Comparison of ENCODE assay signal across 36 cellular contexts in the genomic region with DNA sequence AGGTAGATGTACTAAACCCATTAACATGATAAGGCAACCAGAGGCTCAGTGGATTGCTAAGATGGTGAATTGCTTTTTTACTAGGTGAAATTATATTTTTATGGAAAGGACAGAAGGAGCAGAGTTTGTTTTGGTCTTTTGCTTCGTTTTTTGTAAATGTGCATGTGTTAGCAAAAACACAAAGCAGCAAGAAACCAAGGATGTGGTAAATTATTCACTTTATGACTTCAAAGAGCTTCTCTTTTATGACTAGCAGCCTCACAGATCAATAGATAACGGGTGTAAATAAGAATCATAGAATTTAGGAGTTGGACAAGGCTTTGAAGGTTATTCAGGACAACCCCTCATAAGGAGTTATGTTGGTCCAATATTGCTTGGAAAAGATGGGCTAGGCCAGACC.
DNase-seq lines count a peak whose midpoint lies in the region; ATAC-seq, FAIRE-seq and TF ChIP-seq lines count a peak whose summit lies in the region.
"Had no signal": no experiment of that assay in that cellular context is flagged by ENCODE, and none has a peak within 500 bp of the region (broad histone marks: within the 10 kb centered on the region; RNA-seq: fewer than 3 reads in every experiment).

No MANE protein-coding gene starts in this region.

- no peak for ATAC-seq in HepG2
- ATAC-seq in right lobe of liver = no peak
- peak; percentile 62; the same call in 1 of the 3 replicates for ATAC-seq in DND-41 (ENCODE audit: insufficient read depth, low read depth)
- no peak for ATAC-seq in GM23338
- ATAC-seq in esophagus mucosa = no peak
- ATAC-seq in HG03571 (IDR thresholded peaks at IDR 0.05; ENCODE audit: unreplicated experiment) = no peak
- ATAC-seq: A549; CD8-positive, alpha-beta T cell had no signal

- no peak for TF ChIP-seq RAD21 in HepG2 (CRISPR knock-in tag; IDR thresholded peaks at IDR 0.05)

- TF ChIP-seq POLR2A in HepG2 (IDR thresholded peaks at IDR 0.05; ENCODE audit: insufficient read depth in 1 of 2, low read depth in 2 of 2, low read length in 2 of 2) (no peak), right lobe of liver (IDR thresholded peaks at IDR 0.05) (no peak)

- POLR2A ChIA-PET in HepG2 (lab: Yijun Ruan, JAX) = no interaction called here

- no peak overlapping the region for H3K27ac Mint-ChIP-seq in GM23338
- H3K27ac Mint-ChIP-seq: B cell; CD14-positive monocyte; CD4-positive, alpha-beta memory T cell; CD4-positive, alpha-beta T cell; CD4-positive, CD25-positive, alpha-beta regulatory T cell; CD8-positive, alpha-beta memory T cell; CD8-positive, alpha-beta T cell had no signal

- FAIRE-seq in HepG2 (lab: Jason Lieb, UNC) = no peak
- FAIRE-seq: A204.1, A549, D721Med had no signal

- H2AFZ ChIP-seq in HepG2 (ENCODE audit: low read length) = no peak overlapping the region
- H2AFZ ChIP-seq in DND-41 (ENCODE audit: low read depth, low read length) = no peak overlapping the region
- 0 out of 2 replicates have a peak overlapping the region, but pooled peaks have one; percentile 25 for H2AFZ ChIP-seq in GM23338

- H3K4me2 ChIP-seq in HepG2 (ENCODE audit: low read depth, low read length) = no peak overlapping the region
- no peak overlapping the region for H3K4me2 ChIP-seq in DND-41 (ENCODE audit: insufficient read depth, low read length)
- H3K4me2 ChIP-seq in GM23338 = no peak overlapping the region
- H3K4me2 ChIP-seq: A549; BLaER1; BLaER1 treated with 17β-estradiol and CSF1 and Interleukin-3, amounts not matched to agents 10 nM and 100 nM had no signal

- H3K9me3 Mint-ChIP-seq in GM23338 = no peaks in the 10 kb centered on the region

- TF ChIP-seq EP300 in HepG2 (IDR thresholded peaks at IDR 0.05; ENCODE audit: low read depth in 2 of 2, low read length in 2 of 2) (no peak), HepG2 (CRISPR knock-in tag; IDR thresholded peaks at IDR 0.05; ENCODE audit: borderline replicate concordance) (no peak)

- H3K4me1 Mint-ChIP-seq in GM23338 = no peaks in the 10 kb centered on the region
- H3K4me1 Mint-ChIP-seq: B cell; CD14-positive monocyte; CD4-positive, alpha-beta memory T cell; CD4-positive, CD25-positive, alpha-beta regulatory T cell; CD8-positive, alpha-beta memory T cell had no signal

- peaks cover 2% of the 10 kb centered on the region for H3K27me3 Mint-ChIP-seq in GM23338 (ENCODE audit: insufficient read depth, low read depth, poor library complexity)
- H3K27me3 Mint-ChIP-seq: B cell; CD4-positive, alpha-beta memory T cell; CD4-positive, alpha-beta T cell; CD4-positive, CD25-positive, alpha-beta regulatory T cell; CD8-positive, alpha-beta memory T cell had no signal

- intact Hi-C loops in HepG2 (cut with micrococcal nuclease; ENCODE audit: unreplicated experiment) = no loop called here
- intact Hi-C loops in right lobe of liver (cut with DNase I) = no loop called here
- intact Hi-C loops in posterior vena cava (cut with DNase I) = no loop called here

- no peaks in the 10 kb centered on the region for H3K79me2 ChIP-seq in HepG2 (ENCODE audit: insufficient read depth, low read length)
- no peaks in the 10 kb centered on the region for H3K79me2 ChIP-seq in DND-41 (ENCODE audit: insufficient read depth, low read length)
- H3K79me2 ChIP-seq in GM23338 (replicated peaks; ENCODE audit: insufficient read depth) = no peaks in the 10 kb centered on the region

- H3K27me3 ChIP-seq in HepG2 (ENCODE audit: control insufficient read depth in 1 of 2, insufficient read depth in 2 of 2, low read length in 2 of 2) = no peaks in the 10 kb centered on the region
- H3K27me3 ChIP-seq in right lobe of liver = no peaks in the 10 kb centered on the region
- no peaks in the 10 kb centered on the region for H3K27me3 ChIP-seq in DND-41 (ENCODE audit: insufficient read depth, low read length, poor library complexity)
- H3K27me3 ChIP-seq in GM23338 (ENCODE audit: insufficient read depth) = no peaks in the 10 kb centered on the region
- H3K27me3 ChIP-seq: BE2C; BLaER1; BLaER1 treated with 17β-estradiol and CSF1 and Interleukin-3, amounts not matched to agents 10 nM and 100 nM had no signal

- H3K9ac ChIP-seq in HepG2 (ENCODE audit: insufficient read depth, low read depth, low read length) (no peak overlapping the region), DND-41 (ENCODE audit: low read depth, low read length) (no peak overlapping the region)
- H3K9ac ChIP-seq: BLaER1; BLaER1 treated with 17β-estradiol and CSF1 and Interleukin-3, amounts not matched to agents 10 nM and 100 nM had no signal

- H3K4me1 ChIP-seq in HepG2 (ENCODE audit: insufficient read depth, low read length) (no peaks in the 10 kb centered on the region), right lobe of liver (no peaks in the 10 kb centered on the region), DND-41 (ENCODE audit: insufficient read depth, low read length) (peaks cover 5% of the 10 kb centered on the region; the same call in 1 of the 2 replicates), GM23338 (ENCODE audit: insufficient read depth) (no peaks in the 10 kb centered on the region)
- H3K4me1 ChIP-seq: A549; BE2C; BLaER1; BLaER1 treated with 17β-estradiol and CSF1 and Interleukin-3, amounts not matched to agents 10 nM and 100 nM had no signal

- no peak overlapping the region for H3K4me3 ChIP-seq in HepG2 (replicated peaks in 1 of 3; ENCODE audit: insufficient read depth in 1 of 3, low read depth in 2 of 3, low read length in 3 of 3)
- H3K4me3 ChIP-seq in right lobe of liver = no peak overlapping the region
- no peak overlapping the region for H3K4me3 ChIP-seq in DND-41 (ENCODE audit: low read depth in 1 of 2, low read length in 2 of 2)
- no peak overlapping the region for H3K4me3 ChIP-seq in GM23338
- H3K4me3 ChIP-seq in Jurkat, Clone E6-1 (ENCODE audit: low read length) = no peak overlapping the region
- H3K4me3 ChIP-seq: A549; BLaER1; BLaER1 treated with 17β-estradiol and CSF1 and Interleukin-3, amounts not matched to agents 10 nM and 100 nM had no signal

- no peaks in the 10 kb centered on the region for H3F3A ChIP-seq in GM23338 (replicated peaks; ENCODE audit: low read depth)

- H3K27ac ChIP-seq in HepG2 (ENCODE audit: extremely low read length, insufficient read depth, low read length) (no peak overlapping the region), right lobe of liver (no peak overlapping the region), DND-41 (ENCODE audit: low read length) (no peak overlapping the region), GM23338 (ENCODE audit: low read depth) (no peak overlapping the region)
- H3K27ac ChIP-seq: 22Rv1; A549; BLaER1; BLaER1 treated with 17β-estradiol and CSF1 and Interleukin-3, amounts not matched to agents 10 nM and 100 nM; C4-2B had no signal

- no peak for TF ChIP-seq CTCF in HepG2 (CRISPR knock-in tag; IDR thresholded peaks at IDR 0.05)
- TF ChIP-seq CTCF in right lobe of liver (IDR thresholded peaks at IDR 0.05) = no peak
- no peak for TF ChIP-seq CTCF in DND-41 (IDR thresholded peaks at IDR 0.05; ENCODE audit: borderline replicate concordance, extremely low read depth, low read length, poor library complexity, severe bottlenecking)
- TF ChIP-seq CTCF in GM23338 (conservative IDR thresholded peaks at IDR 0.05; ENCODE audit: low read depth in 2 of 2) = no peak

- H3K9me2 ChIP-seq in GM23338 (ENCODE audit: insufficient read depth) = peaks cover 2% of the 10 kb centered on the region; the same call in 1 of the 2 replicates

- DNase-seq in HepG2 (ENCODE audit: low spot score) (no peak), right lobe of liver (no peak), DND-41 (no peak), GM23338 (ENCODE audit: low spot score) (no peak), posterior vena cava (ENCODE audit: low spot score) (no peak)
- peak; percentile 28 for DNase-seq in Jurkat, Clone E6-1 (ENCODE audit: low read depth, low spot score)
- DNase-seq: 8988T; ACHN; AML-193; BE2C; C1 segment of cervical spinal cord; Calu3; CD4-positive, alpha-beta memory T cell; CD4-positive, alpha-beta T cell; CD4-positive, CD25-positive, alpha-beta regulatory T cell; CD8-positive, alpha-beta memory T cell; CD8-positive, alpha-beta T cell; COR-L47; DMS 273 treated with DMSO at 0.1 percent for 48 hours; DMS153; DMS53; DMS79; DMS79 treated with DMSO at 0.1 percent for 48 hours; EL had no signal

- WGBS in HepG2 (ENCODE audit: low lambda C conversion rate) = 1% methylated on average over 2 of the region's 2 CpGs
- WGBS in right lobe of liver (ENCODE audit: insufficient coverage, low coverage, low lambda C conversion rate, missing lambda C conversion rate) = 12% methylated on average over 2 of the region's 2 CpGs

- H3K9me3 ChIP-seq in HepG2 (ENCODE audit: low read length) = peaks cover 57% of the 10 kb centered on the region
- no peaks in the 10 kb centered on the region for H3K9me3 ChIP-seq in right lobe of liver
- no peaks in the 10 kb centered on the region for H3K9me3 ChIP-seq in DND-41 (ENCODE audit: insufficient read depth, low read length, severe bottlenecking)
- H3K9me3 ChIP-seq: A549; BE2C; BLaER1; BLaER1 treated with 17β-estradiol and CSF1 and Interleukin-3, amounts not matched to agents 10 nM and 100 nM; Caco-2 had no signal

- CTCF ChIA-PET in HepG2 (lab: Yijun Ruan, JAX; ENCODE audit: low intra/inter-chr PET ratio, low total read pairs) = no interaction called here

- no TSS peak for BruUV-seq in HepG2 (replicated peaks; lab: Mats Ljungman, UMichigan)

- no peaks in the 10 kb centered on the region for H4K20me1 ChIP-seq in HepG2 (ENCODE audit: insufficient read depth, low read length)
- no peaks in the 10 kb centered on the region for H4K20me1 ChIP-seq in DND-41 (ENCODE audit: insufficient read depth, low read length)
- H4K20me1 ChIP-seq in GM23338 (replicated peaks; ENCODE audit: insufficient read depth) = no peaks in the 10 kb centered on the region
- H4K20me1 ChIP-seq: BLaER1; BLaER1 treated with 17β-estradiol and CSF1 and Interleukin-3, amounts not matched to agents 10 nM and 100 nM had no signal

- H3K36me3 ChIP-seq in HepG2 (replicated peaks in 1 of 2; ENCODE audit: control insufficient read depth in 1 of 2, insufficient read depth in 2 of 2, low read length in 2 of 2) = no peaks in the 10 kb centered on the region
- H3K36me3 ChIP-seq in right lobe of liver = no peaks in the 10 kb centered on the region
- no peaks in the 10 kb centered on the region for H3K36me3 ChIP-seq in DND-41 (ENCODE audit: insufficient read depth, low read length)
- H3K36me3 ChIP-seq in GM23338 (ENCODE audit: insufficient read depth) = no peaks in the 10 kb centered on the region
- H3K36me3 ChIP-seq: BE2C; BLaER1; BLaER1 treated with 17β-estradiol and CSF1 and Interleukin-3, amounts not matched to agents 10 nM and 100 nM had no signal

- in situ Hi-C loops in HepG2 (cut with HindIII; ENCODE audit: extremely low pct_ligation_motif_present, low pct_unique_long_range_greater_than_20kb) = no loop called here

- H3K36me3 Mint-ChIP-seq in GM23338 (ENCODE audit: low read depth) = no peaks in the 10 kb centered on the region
- H3K36me3 Mint-ChIP-seq: CD14-positive monocyte; CD4-positive, alpha-beta memory T cell; CD4-positive, CD25-positive, alpha-beta regulatory T cell; CD8-positive, alpha-beta memory T cell; CD8-positive, alpha-beta T cell had no signal

- H3K4me3 Mint-ChIP-seq in GM23338 = no peak overlapping the region
- H3K4me3 Mint-ChIP-seq: B cell; CD14-positive monocyte; CD4-positive, alpha-beta T cell; CD4-positive, CD25-positive, alpha-beta regulatory T cell; CD8-positive, alpha-beta memory T cell; CD8-positive, alpha-beta T cell had no signal
